13 cellular contexts compared by ENCODE assay signal in the genomic region with DNA sequence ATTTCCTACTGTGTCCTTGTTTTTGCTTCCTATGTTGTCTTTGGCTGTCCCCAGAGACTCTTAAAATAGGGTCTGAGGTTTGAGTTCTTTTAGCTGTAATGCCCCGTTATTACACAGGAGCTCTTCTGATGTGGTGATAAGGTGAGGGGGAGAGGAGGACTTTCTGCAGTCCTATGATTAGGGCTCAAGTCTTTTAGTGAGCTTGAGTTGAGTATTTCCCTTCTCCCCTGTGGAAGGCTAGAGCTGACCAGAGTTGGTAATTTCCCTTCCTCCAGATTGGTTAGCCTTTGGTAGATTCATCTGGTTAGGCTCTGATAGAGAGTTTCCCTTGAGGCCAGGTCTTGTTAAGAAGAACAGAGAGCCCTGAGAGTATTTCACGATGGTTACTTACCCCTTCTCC. TPM values are rescaled to one million over a fixed set of nuclear protein-coding genes. Genes with fewer than 3 reads are reported as not detected.
DNase-seq lines count a peak whose midpoint lies in the region; ATAC-seq and TF ChIP-seq lines count a peak whose summit lies in the region.
"Had no signal": no experiment of that assay in that cellular context is flagged by ENCODE, and none has a peak within 500 bp of the region (broad histone marks: within the 10 kb centered on the region; RNA-seq: fewer than 3 reads in every experiment).

No MANE protein-coding gene starts in this region.

- ATAC-seq in RWPE2 (ENCODE audit: low read depth) (no peak), GM21447 (IDR thresholded peaks at IDR 0.05; ENCODE audit: unreplicated experiment) (no peak)
- ATAC-seq in stimulated activated naive CD8-positive, alpha-beta T cell treated with anti-CD3 and anti-CD28 coated beads, Interleukin-15, amount 100 ng/mL, for 72 hours = peak; percentile 7
- ATAC-seq: foreskin keratinocyte, mucosa of descending colon had no signal

- DNase-seq in activated naive CD4-positive, alpha-beta T cell (lab: John Stamatoyannopoulos, UW) = no peak
- DNase-seq in RWPE2 (ENCODE audit: low spot score) = no peak
- DNase-seq in effector memory CD4-positive, alpha-beta T cell = no peak
- no peak for DNase-seq in stimulated activated naive CD8-positive, alpha-beta T cell treated with anti-CD3 and anti-CD28 coated beads, Interleukin-15, amount 100 ng/mL, for 72 hours
- no peak for DNase-seq in testis
- no peak for DNase-seq in GM03348 (ENCODE audit: low spot score)
- DNase-seq: AML-193, amygdala, foreskin keratinocyte, mucosa of descending colon had no signal

- peaks cover 6% of the 10 kb centered on the region for H3K36me3 Mint-ChIP-seq in activated naive CD4-positive, alpha-beta T cell treated with anti-CD3 and anti-CD28 coated beads, Interleukin-2, amount 50 U/mL, for 24 hours

- H3K27ac ChIP-seq in RWPE2 (ENCODE audit: poor library complexity, severe bottlenecking) = peak overlapping the region; percentile 19
- peak overlapping the region; percentile 29 for H3K27ac ChIP-seq in effector memory CD4-positive, alpha-beta T cell (ENCODE audit: insufficient read depth, low read length, poor library complexity, severe bottlenecking)
- no peak overlapping the region for H3K27ac ChIP-seq in testis
- H3K27ac ChIP-seq: foreskin keratinocyte, prostate gland had no signal

- TF ChIP-seq CTCF in RWPE2 (IDR thresholded peaks at IDR 0.05; ENCODE audit: poor library complexity, severe bottlenecking) = no peak
- no peak for TF ChIP-seq CTCF in testis (IDR thresholded peaks at IDR 0.05)

- H3K9me3 Mint-ChIP-seq in activated naive CD4-positive, alpha-beta T cell treated with anti-CD3 and anti-CD28 coated beads, Interleukin-2, amount 50 U/mL, for 24 hours = no peaks in the 10 kb centered on the region
- H3K9me3 Mint-ChIP-seq in stimulated activated naive CD8-positive, alpha-beta T cell treated with anti-CD3 and anti-CD28 coated beads, Interleukin-15, amount 100 ng/mL, for 72 hours = no peaks in the 10 kb centered on the region

- TF ChIP-seq POLR2A in testis (IDR thresholded peaks at IDR 0.05) = no peak

- intact Hi-C loops in testis (cut with DNase I; ENCODE audit: low total_unique reads) = loop anchor here (10.0 kb wide), 1 partner anchor 226 kb away; no protein-coding TSS in a partner anchor

- no peaks in the 10 kb centered on the region for H3K27me3 ChIP-seq in RWPE2 (ENCODE audit: insufficient read depth, poor library complexity, severe bottlenecking)
- H3K27me3 ChIP-seq in effector memory CD4-positive, alpha-beta T cell (replicated peaks; ENCODE audit: control insufficient read depth, insufficient read depth, low read length, poor library complexity, severe bottlenecking) = no peaks in the 10 kb centered on the region
- no peaks in the 10 kb centered on the region for H3K27me3 ChIP-seq in testis
- H3K27me3 ChIP-seq: foreskin keratinocyte had no signal

- H3K4me3 ChIP-seq in RWPE2 (ENCODE audit: severe bottlenecking) (no peak overlapping the region), testis (no peak overlapping the region)
- H3K4me3 ChIP-seq in effector memory CD4-positive, alpha-beta T cell (ENCODE audit: insufficient read depth, low read depth, low read length, poor library complexity, severe bottlenecking) = no peak overlapping the region
- H3K4me3 ChIP-seq: mucosa of descending colon, prostate gland had no signal

- WGBS in testis, 2 donors = 49 to 63% methylated on average over 2 of the region's 2 CpGs

- peak overlapping the region; percentile 76 for H3K27ac Mint-ChIP-seq in activated naive CD4-positive, alpha-beta T cell treated with anti-CD3 and anti-CD28 coated beads, Interleukin-2, amount 50 U/mL, for 24 hours
- peak overlapping the region in 1 of 2 donors; percentile 49 for H3K27ac Mint-ChIP-seq in stimulated activated naive CD8-positive, alpha-beta T cell treated with anti-CD3 and anti-CD28 coated beads, Interleukin-15, amount 100 ng/mL, for 72 hours

- H3K9me3 ChIP-seq in RWPE2 (ENCODE audit: severe bottlenecking) (no peaks in the 10 kb centered on the region), testis (no peaks in the 10 kb centered on the region)
- no peaks in the 10 kb centered on the region for H3K9me3 ChIP-seq in effector memory CD4-positive, alpha-beta T cell (ENCODE audit: control insufficient read depth, low read length)
- H3K9me3 ChIP-seq: mucosa of descending colon, prostate gland had no signal

- H3K4me1 Mint-ChIP-seq in activated naive CD4-positive, alpha-beta T cell treated with anti-CD3 and anti-CD28 coated beads, Interleukin-2, amount 50 U/mL, for 24 hours = peaks cover 40% of the 10 kb centered on the region
- peaks cover 31% of the 10 kb centered on the region for H3K4me1 Mint-ChIP-seq in stimulated activated naive CD8-positive, alpha-beta T cell treated with anti-CD3 and anti-CD28 coated beads, Interleukin-15, amount 100 ng/mL, for 72 hours

- H3K36me3 ChIP-seq in RWPE2 (ENCODE audit: low read depth) (peaks cover 5% of the 10 kb centered on the region), testis (ENCODE audit: low read depth, missing control alignments) (no peaks in the 10 kb centered on the region)
- no peaks in the 10 kb centered on the region for H3K36me3 ChIP-seq in effector memory CD4-positive, alpha-beta T cell (ENCODE audit: control insufficient read depth, insufficient read depth, low read length)
- H3K36me3 ChIP-seq: prostate gland had no signal

- H3K27me3 Mint-ChIP-seq in activated naive CD4-positive, alpha-beta T cell treated with anti-CD3 and anti-CD28 coated beads, Interleukin-2, amount 50 U/mL, for 24 hours = no peaks in the 10 kb centered on the region
- no peaks in the 10 kb centered on the region for H3K27me3 Mint-ChIP-seq in stimulated activated naive CD8-positive, alpha-beta T cell treated with anti-CD3 and anti-CD28 coated beads, Interleukin-15, amount 100 ng/mL, for 72 hours

- H3K4me1 ChIP-seq in RWPE2 (ENCODE audit: insufficient read depth, poor library complexity, severe bottlenecking) = peaks cover 8% of the 10 kb centered on the region
- peaks cover 10% of the 10 kb centered on the region for H3K4me1 ChIP-seq in effector memory CD4-positive, alpha-beta T cell (ENCODE audit: control insufficient read depth, insufficient read depth, low read length, poor library complexity, severe bottlenecking)
- H3K4me1 ChIP-seq in testis = no peaks in the 10 kb centered on the region
- H3K4me1 ChIP-seq: foreskin keratinocyte, prostate gland had no signal

- peak overlapping the region; percentile 43 for H3K4me3 Mint-ChIP-seq in activated naive CD4-positive, alpha-beta T cell treated with anti-CD3 and anti-CD28 coated beads, Interleukin-2, amount 50 U/mL, for 24 hours
- peak overlapping the region; percentile 59 to 81 for H3K4me3 Mint-ChIP-seq in stimulated activated naive CD8-positive, alpha-beta T cell treated with anti-CD3 and anti-CD28 coated beads, Interleukin-15, amount 100 ng/mL, for 72 hours

RNA-seq across cellular contexts. Expression of a gene that starts 4.3 kb away (rescaled TPM):
- 100 to 1,000 TPM; 105 to 140 TPM for total RNA-seq in testis
- 63.1 TPM for polyA plus RNA-seq in testis (ENCODE audit: insufficient read depth, low read depth, low replicate concordance)

Comparison
In these comparisons a context has a peak if more than half of its experiments do, and no peak if none do; other contexts are left out.
1. H3K27ac ChIP-seq: peak in RWPE2 (single experiment) and effector memory CD4-positive, alpha-beta T cell (single experiment); none in testis (0 of 2).